Comparison of ENCODE assay signal across 19 cellular contexts in the genomic region with DNA sequence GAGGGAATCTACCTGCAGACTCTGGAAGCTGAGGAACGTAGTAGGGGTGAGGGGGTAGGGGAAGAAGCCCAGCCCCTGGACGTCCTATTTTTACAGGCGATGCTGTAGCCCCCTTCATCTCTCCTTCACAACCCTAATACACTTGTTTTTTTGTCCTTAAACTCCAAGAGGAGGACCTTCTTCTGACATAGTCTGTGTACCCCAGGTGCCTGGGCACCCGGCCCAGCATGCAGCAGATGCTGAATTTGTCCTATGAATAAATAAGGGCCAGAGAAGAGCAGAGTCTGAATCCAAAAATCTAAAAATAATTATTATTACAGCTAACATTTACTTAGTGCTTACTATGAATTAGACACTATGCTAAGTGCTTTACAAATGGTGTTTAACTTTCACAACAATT. TPM values are rescaled to one million over a fixed set of nuclear protein-coding genes. Genes with fewer than 3 reads are reported as not detected.
DNase-seq lines count a peak whose midpoint lies in the region; ATAC-seq and TF ChIP-seq lines count a peak whose summit lies in the region.
"Had no signal": no experiment of that assay in that cellular context is flagged by ENCODE, and none has a peak within 500 bp of the region (broad histone marks: within the 10 kb centered on the region; RNA-seq: fewer than 3 reads in every experiment).

No MANE protein-coding gene starts in this region.

- no peaks in the 10 kb centered on the region for H3K9me2 ChIP-seq in PC-3 (replicated peaks; ENCODE audit: low read length)

- POLR2A ChIA-PET in PC-3 (lab: Charles Lee; ENCODE audit: unreplicated experiment), result interaction anchor here (0.6 kb wide), 1 partner anchor 43 kb away, joined by 3 read pairs; a partner anchor contains a TSS

- peaks cover 23% of the 10 kb centered on the region for H3K36me3 Mint-ChIP-seq in type B pancreatic cell

- H4K20me1 ChIP-seq in PC-3 (ENCODE audit: low read length), result peaks cover 38% of the 10 kb centered on the region

- H3K9me3 ChIP-seq in PC-3 (ENCODE audit: low read length), result no peaks in the 10 kb centered on the region
- H3K9me3 ChIP-seq: ascending aorta, gastroesophageal sphincter, left lung had no signal

- H3K27ac ChIP-seq in PC-3 (ENCODE audit: low read length), result no peak overlapping the region
- H3K27ac ChIP-seq: ascending aorta, gastroesophageal sphincter, left lung had no signal

- no TSS peak for BruUV-seq in PC-3 (replicated peaks; lab: Mats Ljungman, UMichigan)

- DNase-seq in left ventricle myocardium superior (no peak), Right ventricle myocardium inferior (ENCODE audit: missing footprints) (no peak), PC-3 (no peak), epidermal melanocyte (ENCODE audit: insufficient read length, low spot score) (peak; percentile 15), type B pancreatic cell (ENCODE audit: extremely low spot score, unreplicated experiment) (no peak), NCI-H82 (lab: John Stamatoyannopoulos, UW) (no peak)
- DNase-seq in activated naive CD4-positive, alpha-beta T cell (lab: John Stamatoyannopoulos, UW), result no peak
- DNase-seq: activated CD8-positive, alpha-beta memory T cell treated with anti-CD3 and anti-CD28 coated beads, Interleukin-2, amount 50 U/mL, for 48 hours; activated naive CD4-positive, alpha-beta T cell treated with anti-CD3 and anti-CD28 coated beads, Interleukin-2, amount 10 ng/mL, durations not matched to agents 7 days and 5 days; Kasumi-1; left lung; NCI-H1417 treated with DMSO at 0.1 percent for 48 hours; NCI-H345; stimulated activated CD4-positive, alpha-beta T cell treated with anti-CD3 and anti-CD28 coated beads, Interleukin-4, amount 100 ng/mL, for 24 hours had no signal

- no peak overlapping the region for H3K27ac Mint-ChIP-seq in type B pancreatic cell

- H3K4me1 ChIP-seq in PC-3 (ENCODE audit: insufficient read depth, low read length), result peaks cover 56% of the 10 kb centered on the region

- intact Hi-C loops in left ventricle myocardium superior (cut with micrococcal nuclease) (no loop called here), Right ventricle myocardium inferior (cut with DNase I) (no loop called here), PC-3 (cut with micrococcal nuclease) (loop anchor here (5.0 kb wide), 1 partner anchor 75 kb away; no protein-coding TSS in a partner anchor)

- no peak overlapping the region for H3K9ac ChIP-seq in PC-3 (ENCODE audit: low read length)

- H3K4me3 ChIP-seq in PC-3 (ENCODE audit: low read length), result no peak overlapping the region
- H3K4me3 ChIP-seq: ascending aorta, gastroesophageal sphincter, left lung, skin epidermis had no signal

- TF ChIP-seq CTCF in PC-3 (conservative IDR thresholded peaks at IDR 0.05; ENCODE audit: low read depth, low read length), result no peak
- no peak for TF ChIP-seq CTCF in type B pancreatic cell (conservative IDR thresholded peaks at IDR 0.05)

- H3K9me3 Mint-ChIP-seq in type B pancreatic cell, result no peaks in the 10 kb centered on the region
- H3K9me3 Mint-ChIP-seq: activated naive CD4-positive, alpha-beta T cell treated with anti-CD3 and anti-CD28 coated beads, Interleukin-2, amount 10 ng/mL, durations not matched to agents 7 days and 5 days had no signal

- H3K27me3 ChIP-seq in PC-3 (ENCODE audit: low read length), result no peaks in the 10 kb centered on the region
- H3K27me3 ChIP-seq: ascending aorta, gastroesophageal sphincter, left lung had no signal

- CTCF ChIA-PET in PC-3 (lab: Charles Lee), result interaction anchor here (1.2 kb wide), 1 partner anchor 23 kb away, joined by 3 read pairs; no protein-coding TSS in a partner anchor

- peaks cover 11% of the 10 kb centered on the region for H3K4me1 Mint-ChIP-seq in type B pancreatic cell (ENCODE audit: unreplicated experiment)

- H2AFZ ChIP-seq in PC-3 (ENCODE audit: low read length), result no peak overlapping the region

- no peaks in the 10 kb centered on the region for H3F3A ChIP-seq in PC-3 (ENCODE audit: low read length, unreplicated experiment)

- H3K36me3 ChIP-seq in PC-3 (ENCODE audit: low read depth, low read length), result peaks cover 14% of the 10 kb centered on the region
- H3K36me3 ChIP-seq: ascending aorta, gastroesophageal sphincter had no signal

- H3K4me3 Mint-ChIP-seq in type B pancreatic cell, result no peak overlapping the region
- H3K4me3 Mint-ChIP-seq: activated naive CD4-positive, alpha-beta T cell treated with anti-CD3 and anti-CD28 coated beads, Interleukin-2, amount 10 ng/mL, durations not matched to agents 7 days and 5 days had no signal

- peaks cover 100% of the 10 kb centered on the region for H3K79me2 ChIP-seq in PC-3 (ENCODE audit: low read length)

- ATAC-seq in left ventricle myocardium superior (peak; percentile 17), Right ventricle myocardium inferior (no peak), PC-3 (no peak), HG03432 (IDR thresholded peaks at IDR 0.05; ENCODE audit: unreplicated experiment) (no peak)
- ATAC-seq: gastroesophageal sphincter had no signal

- H3K4me2 ChIP-seq in PC-3 (ENCODE audit: low read length), result peak overlapping the region; percentile 50

- H3K27me3 Mint-ChIP-seq in type B pancreatic cell, result no peaks in the 10 kb centered on the region
- H3K27me3 Mint-ChIP-seq: activated naive CD4-positive, alpha-beta T cell treated with anti-CD3 and anti-CD28 coated beads, Interleukin-2, amount 10 ng/mL, durations not matched to agents 7 days and 5 days had no signal

RNA-seq across cellular contexts. Expression of a gene that starts 5.1 kb away (rescaled TPM):
- total RNA-seq in left ventricle myocardium superior (3.2 TPM), Right ventricle myocardium inferior (2.5 TPM), PC-3 (2014; rRNA removed) (25.0 and 28.5 TPM in 2 replicates), type B pancreatic cell (ENCODE audit: low replicate concordance) (14.8 and 49.3 TPM in 2 replicates)
- total RNA-seq: ascending aorta had no signal

RNA-seq across cellular contexts. Expression of a gene that starts 25.6 kb away (rescaled TPM):
- 15.2 TPM for total RNA-seq in left ventricle myocardium superior
- total RNA-seq in Right ventricle myocardium inferior, result 11.3 TPM
- total RNA-seq in PC-3 (2014; rRNA removed), result 2.8 and 4.1 TPM in 2 replicates
- total RNA-seq in type B pancreatic cell (ENCODE audit: low replicate concordance), result 15.6 and 76.5 TPM in 2 replicates
- total RNA-seq: ascending aorta, subcutaneous adipose tissue had no signal

RNA-seq across cellular contexts. Expression of a gene that starts 27.2 kb away (rescaled TPM):
- 4.2 TPM for total RNA-seq in left ventricle myocardium superior
- total RNA-seq in Right ventricle myocardium inferior, result 3.7 TPM
- total RNA-seq in PC-3 (2014; rRNA removed), result 0.29 and 0.46 TPM in 2 replicates
- total RNA-seq in type B pancreatic cell (ENCODE audit: low replicate concordance), result 0.10 and 0.26 TPM in 2 replicates

RNA-seq across cellular contexts. Expression of a gene that starts 43.2 kb away (rescaled TPM):
- total RNA-seq in left ventricle myocardium superior, result 54.4 TPM
- 68.1 TPM for total RNA-seq in Right ventricle myocardium inferior
- 227 and 292 TPM in 2 replicates for total RNA-seq in PC-3 (2014; rRNA removed)
- 111 and 122 TPM in 2 replicates for total RNA-seq in type B pancreatic cell (ENCODE audit: low replicate concordance)
